Comparison of ENCODE assay signal across 27 cellular contexts in the genomic region with DNA sequence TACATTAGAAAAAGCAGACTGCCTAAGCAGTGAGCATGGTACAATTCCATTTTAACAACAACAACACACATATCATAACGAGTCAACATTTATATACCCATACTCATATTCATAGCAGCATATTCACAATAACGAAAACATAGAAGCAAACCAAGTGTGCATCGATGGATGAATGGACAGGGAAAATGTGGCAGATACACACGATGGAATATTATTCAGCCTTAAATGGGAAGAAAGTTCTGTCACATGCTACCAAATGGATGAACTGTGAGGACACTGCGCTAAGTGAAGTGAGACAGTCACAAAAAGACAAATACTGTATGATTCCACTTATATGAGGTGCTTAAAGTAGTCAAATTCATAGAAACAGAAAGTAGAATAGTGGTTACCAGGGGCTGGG. TPM values are rescaled to one million over a fixed set of nuclear protein-coding genes. Genes with fewer than 3 reads are reported as not detected.
DNase-seq lines count a peak whose midpoint lies in the region; ATAC-seq, FAIRE-seq and TF ChIP-seq lines count a peak whose summit lies in the region.
"Had no signal": no experiment of that assay in that cellular context is flagged by ENCODE, and none has a peak within 500 bp of the region (broad histone marks: within the 10 kb centered on the region; RNA-seq: fewer than 3 reads in every experiment).

No MANE protein-coding gene starts in this region.

- H3K4me1 ChIP-seq in KMS-11 (ENCODE audit: low read depth, poor library complexity, severe bottlenecking) (peaks cover 57% of the 10 kb centered on the region), OCI-LY7 (ENCODE audit: insufficient read depth, low read length, poor library complexity, severe bottlenecking) (peaks cover 77% of the 10 kb centered on the region), mesenchymal stem cell (ENCODE audit: control insufficient read depth, insufficient read depth, low read depth, low read length) (peaks cover 3% of the 10 kb centered on the region)
- H3K4me1 ChIP-seq: BE2C had no signal

- H3K4me3 ChIP-seq in KMS-11 (IDR thresholded peaks at IDR 0.05; ENCODE audit: insufficient read depth, low read depth, low read length) (no peak overlapping the region), OCI-LY7 (ENCODE audit: low read depth, low read length, poor library complexity, severe bottlenecking) (no peak overlapping the region), mesenchymal stem cell (ENCODE audit: insufficient read depth in 1 of 2, low read depth in 1 of 2, low read length in 2 of 2) (no peak overlapping the region)
- H3K4me3 ChIP-seq: A549; BLaER1 treated with 17β-estradiol and CSF1 and Interleukin-3, amounts not matched to agents 10 nM and 100 nM; GM23248 had no signal

- no peak overlapping the region for H2BK120ac ChIP-seq in mesenchymal stem cell (ENCODE audit: low read depth, low read length)

- no TSS peak for BruUV-seq in OCI-LY7 (replicated peaks; lab: Mats Ljungman, UMichigan)

- H3K27ac ChIP-seq in KMS-11 = no peak overlapping the region
- no peak overlapping the region for H3K27ac ChIP-seq in OCI-LY7 (ENCODE audit: low read depth, low read length, poor library complexity, severe bottlenecking)
- H3K27ac ChIP-seq in mesenchymal stem cell (ENCODE audit: low read length, poor library complexity, severe bottlenecking) = no peak overlapping the region
- H3K27ac ChIP-seq: A549; BLaER1 treated with 17β-estradiol and CSF1 and Interleukin-3, amounts not matched to agents 10 nM and 100 nM; GM23248 had no signal

- no peak for ATAC-seq in natural killer cell treated with Interleukin-12 subunit alpha and Interleukin-12 subunit beta and Interleukin-15 and Interleukin-18, amount 100 ng/mL, for 72 hours
- ATAC-seq: A549 had no signal

- no peak overlapping the region for H2BK12ac ChIP-seq in mesenchymal stem cell (ENCODE audit: low read length in 2 of 2)

- H3K36me3 ChIP-seq in KMS-11 (ENCODE audit: insufficient read depth) = no peaks in the 10 kb centered on the region
- no peaks in the 10 kb centered on the region for H3K36me3 ChIP-seq in OCI-LY7 (ENCODE audit: insufficient read depth, low read length)
- H3K36me3 ChIP-seq in mesenchymal stem cell (ENCODE audit: control insufficient read depth in 1 of 2, insufficient read depth in 2 of 2, low read depth in 1 of 2, low read length in 2 of 2) = no peaks in the 10 kb centered on the region
- H3K36me3 ChIP-seq: BE2C; BLaER1 treated with 17β-estradiol and CSF1 and Interleukin-3, amounts not matched to agents 10 nM and 100 nM had no signal

- no peaks in the 10 kb centered on the region for H3K27me3 ChIP-seq in KMS-11 (ENCODE audit: insufficient read depth, low read depth)
- peaks cover 19 to 33% of the 10 kb centered on the region in 2 experiments for H3K27me3 ChIP-seq in mesenchymal stem cell (ENCODE audit: control insufficient read depth in 1 of 2, insufficient read depth in 1 of 2, low read length in 2 of 2)
- H3K27me3 ChIP-seq: BE2C; BLaER1 treated with 17β-estradiol and CSF1 and Interleukin-3, amounts not matched to agents 10 nM and 100 nM had no signal

- no peak for TF ChIP-seq CTCF in KMS-11 (conservative IDR thresholded peaks at IDR 0.05; ENCODE audit: low read depth, low read length)
- no peak for TF ChIP-seq CTCF in OCI-LY7 (conservative IDR thresholded peaks at IDR 0.05; ENCODE audit: low read length)

- DNase-seq in GM12891 (ENCODE audit: insufficient read length, low spot score) (no peak), OCI-LY7 (ENCODE audit: low spot score) (no peak), dedifferentiated amniotic fluid mesenchymal stem cell (ENCODE audit: extremely low spot score) (no peak), NCI-H187 treated with DMSO at 0.1 percent for 48 hours (lab: John Stamatoyannopoulos, UW) (no peak), mesenchymal stem cell (no peak)
- DNase-seq in natural killer cell treated with Interleukin-12 subunit alpha and Interleukin-12 subunit beta and Interleukin-15 and Interleukin-18, amount 100 ng/mL, for 72 hours (ENCODE audit: low spot score) = no peak
- DNase-seq: 8988T; ACHN; AML-193; BE2C; CD4-positive, alpha-beta T cell; CD8-positive, alpha-beta memory T cell; DMS 273 treated with DMSO at 0.1 percent for 48 hours; DMS79; EL; GDM1; GM23248; H7; HCEC 1CT had no signal

- POLR2A ChIA-PET in OCI-LY7 (lab: Charles Lee) = interaction anchor here (0.7 kb wide), 1 partner anchor 57 kb away, joined by 4 read pairs; no protein-coding TSS in a partner anchor

- H3K9ac ChIP-seq in KMS-11 (no peak overlapping the region), mesenchymal stem cell (ENCODE audit: low read length) (no peak overlapping the region)
- H3K9ac ChIP-seq: BLaER1 treated with 17β-estradiol and CSF1 and Interleukin-3, amounts not matched to agents 10 nM and 100 nM; GM23248 had no signal

- peak overlapping the region; percentile 21 for H3K4me2 ChIP-seq in KMS-11
- 0 out of 2 replicates have a peak overlapping the region, but pooled peaks have one; percentile 4 for H3K4me2 ChIP-seq in OCI-LY7 (ENCODE audit: low read length)
- no peak overlapping the region for H3K4me2 ChIP-seq in mesenchymal stem cell (ENCODE audit: low read length, poor library complexity, severe bottlenecking)
- H3K4me2 ChIP-seq: A549; BLaER1 treated with 17β-estradiol and CSF1 and Interleukin-3, amounts not matched to agents 10 nM and 100 nM had no signal

- H3K27me3 Mint-ChIP-seq in natural killer cell treated with Interleukin-12 subunit alpha and Interleukin-12 subunit beta and Interleukin-15 and Interleukin-18, amount 100 ng/mL, for 72 hours = peaks cover 16 to 23% of the 10 kb centered on the region in 2 donors
- H3K27me3 Mint-ChIP-seq: CD4-positive, alpha-beta T cell had no signal

- H2BK5ac ChIP-seq in mesenchymal stem cell (ENCODE audit: low read depth, low read length, poor library complexity, severe bottlenecking) = no peak overlapping the region

- 96% methylated on average over 5 of the region's 5 CpGs for WGBS in mesenchymal stem cell

- H3K79me2 ChIP-seq in KMS-11 (ENCODE audit: insufficient read depth, low read depth) (no peaks in the 10 kb centered on the region), OCI-LY7 (ENCODE audit: insufficient read depth, low read depth, low read length) (no peaks in the 10 kb centered on the region)

- H3K27ac Mint-ChIP-seq in natural killer cell treated with Interleukin-12 subunit alpha and Interleukin-12 subunit beta and Interleukin-15 and Interleukin-18, amount 100 ng/mL, for 72 hours = no peak overlapping the region
- H3K27ac Mint-ChIP-seq: CD4-positive, alpha-beta T cell had no signal

- no peaks in the 10 kb centered on the region for H3K9me3 Mint-ChIP-seq in natural killer cell treated with Interleukin-12 subunit alpha and Interleukin-12 subunit beta and Interleukin-15 and Interleukin-18, amount 100 ng/mL, for 72 hours
- H3K9me3 Mint-ChIP-seq: CD4-positive, alpha-beta T cell; CD8-positive, alpha-beta memory T cell had no signal

- no peak overlapping the region for H4K8ac ChIP-seq in mesenchymal stem cell (ENCODE audit: low read length)

- no peaks in the 10 kb centered on the region for H3K36me3 Mint-ChIP-seq in natural killer cell treated with Interleukin-12 subunit alpha and Interleukin-12 subunit beta and Interleukin-15 and Interleukin-18, amount 100 ng/mL, for 72 hours
- H3K36me3 Mint-ChIP-seq: CD14-positive monocyte; CD8-positive, alpha-beta memory T cell had no signal

- H2AFZ ChIP-seq in KMS-11 (ENCODE audit: low read depth) = no peak overlapping the region
- H2AFZ ChIP-seq in OCI-LY7 (ENCODE audit: low read length) = no peak overlapping the region; the same call in 1 of the 2 replicates
- H2AFZ ChIP-seq in mesenchymal stem cell (ENCODE audit: low read depth, low read length) = no peak overlapping the region
- H2AFZ ChIP-seq: GM23248 had no signal

- no peak overlapping the region for H3K4ac ChIP-seq in mesenchymal stem cell (ENCODE audit: low read depth in 1 of 2, low read length in 2 of 2)

- H3K14ac ChIP-seq in mesenchymal stem cell (ENCODE audit: low read length in 2 of 2) = no peak overlapping the region

- TF ChIP-seq POLR2A in GM12891 (IDR thresholded peaks at IDR 0.05; ENCODE audit: low read depth, low read length) = no peak

- peak; percentile 67 for FAIRE-seq in GM12891 (lab: Jason Lieb, UNC)
- FAIRE-seq: A549, D721Med, GM12892, GM19239, H1 had no signal

- H3K9me2 ChIP-seq in OCI-LY7 (ENCODE audit: insufficient read depth, low read length) = no peaks in the 10 kb centered on the region

- H3K4me1 Mint-ChIP-seq in natural killer cell treated with Interleukin-12 subunit alpha and Interleukin-12 subunit beta and Interleukin-15 and Interleukin-18, amount 100 ng/mL, for 72 hours (ENCODE audit: low read depth in 2 of 2) = peaks cover 4% of the 10 kb centered on the region in 2 donors

- H4K20me1 ChIP-seq in KMS-11 (ENCODE audit: insufficient read depth) (no peaks in the 10 kb centered on the region), OCI-LY7 (ENCODE audit: insufficient read depth, low read length) (no peaks in the 10 kb centered on the region)
- H4K20me1 ChIP-seq: BLaER1 treated with 17β-estradiol and CSF1 and Interleukin-3, amounts not matched to agents 10 nM and 100 nM had no signal

- H3K23ac ChIP-seq in mesenchymal stem cell (ENCODE audit: low read length in 2 of 2) = no peak overlapping the region

- no peak overlapping the region for H4K91ac ChIP-seq in mesenchymal stem cell (ENCODE audit: low read length)

- no peak overlapping the region for H3K18ac ChIP-seq in mesenchymal stem cell (ENCODE audit: low read depth in 1 of 2, low read length in 2 of 2)

- peak overlapping the region; percentile 11 for H3K4me3 Mint-ChIP-seq in natural killer cell treated with Interleukin-12 subunit alpha and Interleukin-12 subunit beta and Interleukin-15 and Interleukin-18, amount 100 ng/mL, for 72 hours
- H3K4me3 Mint-ChIP-seq: CD14-positive monocyte; CD4-positive, alpha-beta T cell had no signal

- no peak overlapping the region for H2BK15ac ChIP-seq in mesenchymal stem cell (ENCODE audit: low read depth, poor library complexity, severe bottlenecking)

- H3K79me1 ChIP-seq in mesenchymal stem cell (replicated peaks; ENCODE audit: low read length, poor library complexity, severe bottlenecking) = no peaks in the 10 kb centered on the region

- no peak overlapping the region for H2AK5ac ChIP-seq in mesenchymal stem cell (ENCODE audit: low read length, severe bottlenecking)

- intact Hi-C loops in OCI-LY7 (cut with micrococcal nuclease; ENCODE audit: unreplicated experiment) = no loop called here

- CTCF ChIA-PET in OCI-LY7 (lab: Charles Lee; ENCODE audit: unreplicated experiment) = interaction anchor here (0.5 kb wide), 1 partner anchor 12 kb away, joined by 3 read pairs; no protein-coding TSS in a partner anchor

- H3K9me3 ChIP-seq in OCI-LY7 (ENCODE audit: low read length) = no peaks in the 10 kb centered on the region
- no peaks in the 10 kb centered on the region for H3K9me3 ChIP-seq in mesenchymal stem cell (ENCODE audit: control insufficient read depth, low read length)
- H3K9me3 ChIP-seq: A549; BE2C; BLaER1 treated with 17β-estradiol and CSF1 and Interleukin-3, amounts not matched to agents 10 nM and 100 nM had no signal

RNA-seq across cellular contexts. Expression of a gene that starts 9.5 kb away (rescaled TPM):
- 0.94 TPM for polyA plus RNA-seq in GM12891 (2012; ENCODE audit: low read depth, missing spikeins)
- total RNA-seq in OCI-LY7 (2014; rRNA removed; shearing (Covaris generic)) = 2.4 and 3.0 TPM in 2 replicates
- total RNA-seq in OCI-LY7 (2022) = 4.6 and 4.9 TPM in 2 replicates
- total RNA-seq in natural killer cell treated with Interleukin-12 subunit alpha and Interleukin-12 subunit beta and Interleukin-15 and Interleukin-18, amount 100 ng/mL, for 72 hours = 1 to 10 TPM in 1 of 2 donors, under 1 TPM in 1; 0.88 to 2.5 TPM
- polyA plus RNA-seq in mesenchymal stem cell (2013, experiment 1 of 2) = 11.2 TPM
- 11.4 TPM for polyA plus RNA-seq in mesenchymal stem cell (2013, experiment 2 of 2)
